8 cellular contexts compared by ENCODE assay signal in the genomic region with DNA sequence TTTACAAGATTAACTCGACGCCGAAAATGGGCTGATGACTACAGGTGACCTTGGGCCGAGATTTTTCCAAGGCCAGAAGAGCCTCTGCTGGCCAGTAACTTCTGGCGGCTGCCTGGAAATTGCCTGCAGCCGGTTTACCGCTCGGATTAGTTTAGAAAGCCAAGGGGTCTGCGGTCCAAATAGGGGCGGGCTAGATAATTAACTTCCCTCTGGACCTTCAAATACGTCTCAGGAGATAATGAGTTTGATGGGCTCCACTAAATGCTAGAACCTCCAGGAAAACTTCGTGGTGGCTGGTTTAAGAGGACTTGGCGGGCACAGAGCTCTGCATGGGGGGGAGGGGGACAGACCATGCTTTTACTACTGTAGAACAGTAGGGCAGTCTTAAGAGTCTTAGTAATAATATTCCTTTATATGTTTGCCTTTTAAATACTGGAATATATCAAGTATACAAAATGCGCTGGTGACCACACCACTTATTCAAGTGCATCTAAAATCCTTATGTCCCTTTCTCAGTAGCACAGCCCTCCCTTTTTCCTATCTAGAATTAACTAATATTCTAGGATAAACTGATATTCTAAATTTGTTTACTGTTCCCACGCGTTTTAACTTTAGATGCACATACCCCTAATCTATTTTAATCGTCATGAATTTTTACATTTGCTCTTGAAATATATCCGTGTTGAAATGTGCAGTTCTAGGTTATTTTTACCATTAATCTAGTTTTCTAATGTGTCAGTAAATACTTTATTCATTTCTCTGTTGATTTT.
DNase-seq lines count a peak whose midpoint lies in the region; ATAC-seq and TF ChIP-seq lines count a peak whose summit lies in the region.

No MANE protein-coding gene starts in this region.

- H2AFZ ChIP-seq in GM23338, result no peak overlapping the region
- H2AFZ ChIP-seq in mammary epithelial cell (ENCODE audit: low read depth, low read length), result peak overlapping the region; percentile 84

- H3K4me1 ChIP-seq in GM23338 (ENCODE audit: insufficient read depth) (peaks cover 29% of the 10 kb centered on the region), mammary epithelial cell (ENCODE audit: insufficient read depth, low read length) (no peaks in the 10 kb centered on the region), lower lobe of right lung (peaks cover 30% of the 10 kb centered on the region), vagina (peaks cover 16% of the 10 kb centered on the region)

- ATAC-seq in GM23338 (peak; percentile 41), lower lobe of right lung (peak; percentile 28 to 34)

- peak overlapping the region; percentile 95 for H3K27ac ChIP-seq in GM23338 (ENCODE audit: low read depth)
- H3K27ac ChIP-seq in mammary epithelial cell (ENCODE audit: insufficient read depth, low read depth, low read length), result no peak overlapping the region
- peak overlapping the region; percentile 90 for H3K27ac ChIP-seq in lower lobe of right lung
- H3K27ac ChIP-seq in vagina, result peak overlapping the region; percentile 78

- 66% methylated on average over 15 of the region's 18 CpGs for WGBS in mammary epithelial cell (ENCODE audit: low coverage, missing lambda C conversion rate)

- peak overlapping the region; percentile 76 for H3K4me2 ChIP-seq in GM23338
- H3K4me2 ChIP-seq in mammary epithelial cell (ENCODE audit: insufficient read depth, low read depth, low read length), result peak overlapping the region; percentile 60

- peaks cover 47% of the 10 kb centered on the region for H3K4me1 Mint-ChIP-seq in GM23338

- intact Hi-C loops in mammary epithelial cell (cut with micrococcal nuclease), result loop anchor here (10.0 kb wide), 1 partner anchor 855 kb away; a partner anchor contains a TSS
- intact Hi-C loops in lower lobe of right lung (cut with DNase I), result no loop called here
- intact Hi-C loops in vagina (cut with DNase I), result loop anchor here (10.0 kb wide), 2 partner anchors 335 to 1115 kb away; a partner anchor contains a TSS

- H3K36me3 Mint-ChIP-seq in GM23338 (ENCODE audit: low read depth), result peaks cover 46% of the 10 kb centered on the region; the same call in 2 of the 3 replicates

- H3K79me2 ChIP-seq in GM23338 (replicated peaks; ENCODE audit: insufficient read depth) (peaks cover 54% of the 10 kb centered on the region), mammary epithelial cell (ENCODE audit: insufficient read depth, low read length) (peaks cover 21% of the 10 kb centered on the region)

- dilution Hi-C loops in mammary epithelial cell (cut with HindIII; ENCODE audit: low sequenced_read_pairs), result loop anchor here (25.0 kb wide), 2 partner anchors 747 to 953 kb away; a partner anchor contains a TSS

- TF ChIP-seq CTCF in GM12865 (IDR thresholded peaks at IDR 0.05; ENCODE audit: insufficient read depth, low read depth, low read length, missing control alignments), result no peak
- no peak for TF ChIP-seq CTCF in GM23338 (conservative IDR thresholded peaks at IDR 0.05; ENCODE audit: low read depth in 2 of 2)
- no peak for TF ChIP-seq CTCF in mammary epithelial cell (conservative IDR thresholded peaks at IDR 0.05 in 1 of 2, IDR thresholded peaks at IDR 0.05 in 1 of 2; ENCODE audit: extremely low read depth in 1 of 2, insufficient read depth in 1 of 2, low read depth in 1 of 2, low read length in 2 of 2)
- TF ChIP-seq CTCF in lower lobe of right lung (IDR thresholded peaks at IDR 0.05), result no peak
- no peak for TF ChIP-seq CTCF in vagina (IDR thresholded peaks at IDR 0.05)

- CTCF ChIA-PET in mammary epithelial cell (lab: Charles Lee; ENCODE audit: low non-redundant PET), result no interaction called here

- no peaks in the 10 kb centered on the region for H3K9me2 ChIP-seq in GM23338 (ENCODE audit: insufficient read depth)

- peak overlapping the region; percentile 87 for H3K4me3 ChIP-seq in GM12865 (ENCODE audit: low read depth, low read length)
- peak overlapping the region; percentile 85 for H3K4me3 ChIP-seq in GM23338
- peak overlapping the region in 1 of 3 experiments; percentile 49 for H3K4me3 ChIP-seq in mammary epithelial cell (replicated peaks in 1 of 3; ENCODE audit: insufficient read depth in 1 of 3, low read depth in 2 of 3, low read length in 3 of 3)
- H3K4me3 ChIP-seq in lower lobe of right lung, result peak overlapping the region; percentile 72
- H3K4me3 ChIP-seq in vagina, result peak overlapping the region; percentile 41 to 61

- peak; percentile 84 for DNase-seq in GM12865 (ENCODE audit: low read depth)
- DNase-seq in GM23338 (ENCODE audit: low spot score), result peak; percentile 31
- peak; percentile 40 for DNase-seq in NCI-H2029 (lab: John Stamatoyannopoulos, UW)
- no peak for DNase-seq in mammary epithelial cell
- DNase-seq in lower lobe of right lung, result no peak
- no peak for DNase-seq in vagina (ENCODE audit: extremely low spot score in 2 of 2)
- no peak for DNase-seq in nucleus accumbens (lab: John Stamatoyannopoulos, UW)
- DNase-seq in CD1c-positive myeloid dendritic cell (ENCODE audit: extremely low spot score), result no peak

- H3K36me3 ChIP-seq in GM23338 (ENCODE audit: insufficient read depth) (no peaks in the 10 kb centered on the region), mammary epithelial cell (ENCODE audit: insufficient read depth, low read length) (no peaks in the 10 kb centered on the region), lower lobe of right lung (peaks cover 4% of the 10 kb centered on the region), vagina (no peaks in the 10 kb centered on the region)

- H3K4me3 Mint-ChIP-seq in GM23338, result peak overlapping the region; percentile 98

- peaks cover 2% of the 10 kb centered on the region; the same call in 1 of the 3 replicates for H3K9me3 Mint-ChIP-seq in GM23338

- BruUV-seq in mammary epithelial cell (replicated peaks; lab: Mats Ljungman, UMichigan), result no TSS peak

- H3K9me3 ChIP-seq in mammary epithelial cell (replicated peaks; ENCODE audit: insufficient read depth, low read length) (no peaks in the 10 kb centered on the region), lower lobe of right lung (no peaks in the 10 kb centered on the region), vagina (no peaks in the 10 kb centered on the region)

- no peaks in the 10 kb centered on the region for H3K27me3 ChIP-seq in GM23338 (ENCODE audit: insufficient read depth)
- no peaks in the 10 kb centered on the region for H3K27me3 ChIP-seq in mammary epithelial cell (ENCODE audit: insufficient read depth, low read length)
- no peaks in the 10 kb centered on the region for H3K27me3 ChIP-seq in lower lobe of right lung (ENCODE audit: low read depth)
- H3K27me3 ChIP-seq in vagina, result no peaks in the 10 kb centered on the region

- no peak overlapping the region for H3K9ac ChIP-seq in mammary epithelial cell (ENCODE audit: insufficient read depth, low read length)

- H3K27me3 Mint-ChIP-seq in GM23338 (ENCODE audit: insufficient read depth, low read depth, poor library complexity), result peaks cover 29% of the 10 kb centered on the region

- H4K20me1 ChIP-seq in GM23338 (replicated peaks; ENCODE audit: insufficient read depth) (no peaks in the 10 kb centered on the region), mammary epithelial cell (ENCODE audit: insufficient read depth, low read length) (no peaks in the 10 kb centered on the region)

- TF ChIP-seq POLR2A in vagina (IDR thresholded peaks at IDR 0.05), result no peak

- in situ Hi-C loops in mammary epithelial cell (cut with MboI; ENCODE audit: low sequenced_read_pairs in 2 of 2), result loop anchor here (25.0 kb wide), 4 partner anchors 803 to 1103 kb away; a partner anchor contains a TSS

- no peaks in the 10 kb centered on the region for H3F3A ChIP-seq in GM23338 (replicated peaks; ENCODE audit: low read depth)

- peak overlapping the region; percentile 100 for H3K27ac Mint-ChIP-seq in GM23338

TF ChIP-seq in GM23338, 12 proteins besides CTCF, POLR2A, EP300 and RAD21 (continues in another document):
- TF ChIP-seq EZH2 (IDR thresholded peaks at IDR 0.05; ENCODE audit: low read depth, unreplicated experiment), result no peak
- TF ChIP-seq POLR2AphosphoS5 (IDR thresholded peaks at IDR 0.05; ENCODE audit: low read depth), result no peak; the same call in 1 of the 2 replicates
- TF ChIP-seq JUNB (IDR thresholded peaks at IDR 0.05; ENCODE audit: unreplicated experiment), result no peak
- TF ChIP-seq CREB1 (CRISPR knock-in tag; IDR thresholded peaks at IDR 0.05; ENCODE audit: low read depth), result no peak
- no peak for TF ChIP-seq ZNF331 (CRISPR knock-in tag; IDR thresholded peaks at IDR 0.05; ENCODE audit: low read depth)
- TF ChIP-seq, protein P1, sequence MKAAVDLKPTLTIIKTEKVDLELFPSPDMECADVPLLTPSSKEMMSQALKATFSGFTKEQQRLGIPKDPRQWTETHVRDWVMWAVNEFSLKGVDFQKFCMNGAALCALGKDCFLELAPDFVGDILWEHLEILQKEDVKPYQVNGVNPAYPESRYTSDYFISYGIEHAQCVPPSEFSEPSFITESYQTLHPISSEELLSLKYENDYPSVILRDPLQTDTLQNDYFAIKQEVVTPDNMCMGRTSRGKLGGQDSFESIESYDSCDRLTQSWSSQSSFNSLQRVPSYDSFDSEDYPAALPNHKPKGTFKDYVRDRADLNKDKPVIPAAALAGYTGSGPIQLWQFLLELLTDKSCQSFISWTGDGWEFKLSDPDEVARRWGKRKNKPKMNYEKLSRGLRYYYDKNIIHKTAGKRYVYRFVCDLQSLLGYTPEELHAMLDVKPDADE (IDR thresholded peaks at IDR 0.05), result no peak
- TF ChIP-seq EZH2phosphoT487 (IDR thresholded peaks at IDR 0.05; ENCODE audit: unreplicated experiment), result no peak
- no peak for TF ChIP-seq NANOG (IDR thresholded peaks at IDR 0.05; ENCODE audit: borderline replicate concordance)
- TF ChIP-seq ZNF114 (CRISPR knock-in tag; IDR thresholded peaks at IDR 0.05), result no peak

Comparison
In these comparisons a context has a peak if more than half of its experiments do, and no peak if none do; other contexts are left out.
1. DNase-seq: peak in GM12865 (single experiment), GM23338 (single experiment) and NCI-H2029 (single experiment); none in mammary epithelial cell (single experiment), lower lobe of right lung (single experiment), vagina (0 of 2), nucleus accumbens (0 of 56) and CD1c-positive myeloid dendritic cell (single experiment).